In the genomic region with DNA sequence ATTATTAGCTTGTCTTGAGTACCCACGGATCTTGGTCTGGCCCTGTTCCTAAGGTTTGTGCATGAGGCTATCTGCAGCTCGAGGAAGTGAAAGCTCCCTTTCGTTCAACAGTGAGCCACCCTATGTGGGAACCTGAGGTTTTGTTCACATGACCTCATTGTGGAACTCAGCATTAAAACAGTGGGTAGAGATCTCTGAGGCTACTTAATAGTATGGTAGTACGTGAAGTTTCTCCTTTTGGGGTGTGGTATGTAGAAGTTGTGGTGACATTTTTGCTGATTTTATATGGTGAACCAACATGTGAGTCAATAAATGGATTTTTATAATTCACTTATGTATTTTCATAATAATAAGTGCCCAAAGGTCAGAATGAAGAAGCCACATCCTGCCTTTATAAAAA, we compare ENCODE assay signal across 10 cellular contexts.
DNase-seq lines count a peak whose midpoint lies in the region; ATAC-seq lines count a peak whose summit lies in the region.
"Had no signal": no experiment of that assay in that cellular context is flagged by ENCODE, and none has a peak within 500 bp of the region (broad histone marks: within the 10 kb centered on the region; RNA-seq: fewer than 3 reads in every experiment).

No MANE protein-coding gene starts in this region.

- peak; percentile 54 for DNase-seq in Ammon's horn (ENCODE audit: low spot score)
- DNase-seq in SW480 (ENCODE audit: low spot score) = peak; percentile 12
- no peak for DNase-seq in germinal center (ENCODE audit: low spot score)
- no peak for DNase-seq in ecto neural progenitor cell (ENCODE audit: low spot score)
- no peak for DNase-seq in activated CD4-positive, alpha-beta T cell treated with anti-CD3 and anti-CD28 coated beads, Interleukin-2, amount 50 U/mL, for 1 hour
- no peak for DNase-seq in ureter (ENCODE audit: low spot score)
- DNase-seq: activated T-cell treated with anti-CD3 and anti-CD28 coated beads for 4 hours, NCI-H82 had no signal

- ATAC-seq in GM21360 (IDR thresholded peaks at IDR 0.05; ENCODE audit: unreplicated experiment) = peak; percentile 96
- peak; percentile 81 for ATAC-seq in HG03159 (IDR thresholded peaks at IDR 0.05; ENCODE audit: unreplicated experiment)

Comparison
In these comparisons a context has a peak if more than half of its experiments do, and no peak if none do; other contexts are left out.
1. DNase-seq: peak in Ammon's horn (single experiment) and SW480 (single experiment); none in germinal center (single experiment), ecto neural progenitor cell (single experiment), activated CD4-positive, alpha-beta T cell treated with anti-CD3 and anti-CD28 coated beads, Interleukin-2, amount 50 U/mL, for 1 hour (single experiment) and ureter (single experiment).